ENCODE assay signal across 8 cellular contexts in genomic region chr1:94854458-94855306, GRCh38. TPM values are rescaled to one million over a fixed set of nuclear protein-coding genes. Genes with fewer than 3 reads are reported as not detected.
DNase-seq lines count a peak whose midpoint lies in the region; ATAC-seq and TF ChIP-seq lines count a peak whose summit lies in the region.

No MANE protein-coding gene starts in this region.

- H3K4me3 ChIP-seq in AG10803 (ENCODE audit: low read length) (peak overlapping the region; percentile 63), colonic mucosa (peak overlapping the region; percentile 23)

- intact Hi-C loops in colonic mucosa (cut with DNase I): loop anchor here (2.0 to 10.0 kb wide), 2 partner anchors 188 to 380 kb away; partner anchors contain the start of gene RWDD3
- intact Hi-C loops in left colon (cut with DNase I, micrococcal nuclease): loop anchor here (2.0 to 5.0 kb wide), 3 partner anchors 73 to 188 kb away; partner anchors contain the start of gene CNN3 (in 1 of the 2)

- H3K9ac ChIP-seq in colonic mucosa (ENCODE audit: low read depth in 2 of 2, low read length in 2 of 2): peak overlapping the region; percentile 49 to 60

- H3K36me3 ChIP-seq in colonic mucosa: no peaks in the 10 kb centered on the region

- H3K4me1 ChIP-seq in colonic mucosa: peaks cover 7% of the 10 kb centered on the region

- no peaks in the 10 kb centered on the region for H3K9me3 ChIP-seq in colonic mucosa

- peak; percentile 88 for DNase-seq in AG10803 (ENCODE audit: low read depth)
- peak; percentile 90 for DNase-seq in NCI-H2227 treated with DMSO at 0.1 percent for 48 hours (lab: John Stamatoyannopoulos, UW)
- DNase-seq in activated CD4-positive, CD25-positive, alpha-beta regulatory T cell treated with anti-CD3 and anti-CD28 coated beads, Interleukin-2, amount 50 U/mL, for 72 hours: peak; percentile 64
- DNase-seq in colonic mucosa: peak; percentile 92
- peak; percentile 88 to 89 for DNase-seq in left colon
- peak; percentile 46 to 62 (median 56) for DNase-seq in stimulated activated CD4-positive, alpha-beta T cell treated with anti-CD3 and anti-CD28 coated beads, Interleukin-1b, Interleukin-23, amount 100 ng/mL, for 24 hours (ENCODE audit: low read depth in 4 of 4, low spot score in 1 of 4)

- TF ChIP-seq CTCF in AG10803 (conservative IDR thresholded peaks at IDR 0.05; ENCODE audit: low read length) (peak; percentile 99), colonic mucosa (IDR thresholded peaks at IDR 0.05) (peak; percentile 57)

- no peaks in the 10 kb centered on the region for H3K27me3 ChIP-seq in colonic mucosa

- peak; percentile 99 for ATAC-seq in GM18909 (IDR thresholded peaks at IDR 0.05; ENCODE audit: poor library complexity, unreplicated experiment)
- peak; percentile 99 for ATAC-seq in HG03196 (IDR thresholded peaks at IDR 0.05; ENCODE audit: unreplicated experiment)
- ATAC-seq in left colon: peak; percentile 91

- H3K27ac ChIP-seq in colonic mucosa: peak overlapping the region; percentile 57

RNA-seq across cellular contexts. Expression of gene SLC44A3, which starts 34.5 kb away (rescaled TPM):
- total RNA-seq in colonic mucosa (10 to 100 TPM; 55.4 to 71.4 TPM), left colon (10 to 100 TPM; 72.1 to 95.5 TPM)

Comparison
In these comparisons a context has a peak if more than half of its experiments do, and no peak if none do; other contexts are left out.
1. Peak in every context shown above with its lines: DNase-seq, ATAC-seq, H3K4me3 ChIP-seq and H3K27ac ChIP-seq.